ENCODE assay signal across 14 cellular contexts in genomic region chr11:12089041-12089440, GRCh38. TPM values are rescaled to one million over a fixed set of nuclear protein-coding genes. Genes with fewer than 3 reads are reported as not detected.
A peak's percentile ranks its signal among the peaks of the same experiment; 100 is the strongest.
DNase-seq lines count a peak whose midpoint lies in the region; ATAC-seq and TF ChIP-seq lines count a peak whose summit lies in the region.
"Had no signal": no experiment of that assay in that cellular context is flagged by ENCODE, and none has a peak within 500 bp of the region (broad histone marks: within the 10 kb centered on the region; RNA-seq: fewer than 3 reads in every experiment).

No MANE protein-coding gene starts in this region.

- peaks cover 72% of the 10 kb centered on the region for H3K4me1 Mint-ChIP-seq in activated CD8-positive, alpha-beta T cell treated with anti-CD3 and anti-CD28 coated beads, Interleukin-2, amount 10 ng/mL, durations not matched to agents 7 days and 5 days (ENCODE audit: low read depth)
- H3K4me1 Mint-ChIP-seq in activated CD8-positive, alpha-beta T cell treated with anti-CD3 and anti-CD28 coated beads for 36 hours (ENCODE audit: low read depth), result peaks cover 54% of the 10 kb centered on the region

- intact Hi-C loops in activated CD8-positive, alpha-beta T cell treated with anti-CD3 and anti-CD28 coated beads for 36 hours (cut with micrococcal nuclease), result no loop called here
- intact Hi-C loops in stomach (cut with DNase I; ENCODE audit: low total_unique reads), result no loop called here
- intact Hi-C loops in spleen (cut with DNase I; ENCODE audit: low total_unique reads), result no loop called here

- POLR2A ChIA-PET in activated CD8-positive, alpha-beta T cell treated with anti-CD3 and anti-CD28 coated beads, Interleukin-2, amount 10 ng/mL, durations not matched to agents 7 days and 5 days (lab: Charles Lee), result interaction anchor here (1.2 to 2.1 kb wide), 3 partner anchors 21 to 109 kb away, joined by 3 to 8 read pairs (median 4); partner anchors contain the start of gene MICAL2
- POLR2A ChIA-PET in activated CD8-positive, alpha-beta T cell treated with anti-CD3 and anti-CD28 coated beads for 36 hours (lab: Charles Lee), result interaction anchor here (1.1 to 2.7 kb wide), 2 partner anchors 21 to 22 kb away, joined by 5 to 10 read pairs; partner anchors contain the start of gene MICAL2

- peaks cover 5% of the 10 kb centered on the region for H3K36me3 Mint-ChIP-seq in activated CD8-positive, alpha-beta T cell treated with anti-CD3 and anti-CD28 coated beads, Interleukin-2, amount 10 ng/mL, durations not matched to agents 7 days and 5 days (ENCODE audit: low read depth)
- H3K36me3 Mint-ChIP-seq in activated CD8-positive, alpha-beta T cell treated with anti-CD3 and anti-CD28 coated beads for 36 hours (ENCODE audit: low read depth), result no peaks in the 10 kb centered on the region

- TF ChIP-seq POLR2A in gastroesophageal sphincter (IDR thresholded peaks at IDR 0.05) (no peak), stomach (IDR thresholded peaks at IDR 0.05) (no peak), spleen (IDR thresholded peaks at IDR 0.05) (no peak)

- DNase-seq in activated CD8-positive, alpha-beta T cell treated with anti-CD3 and anti-CD28 coated beads, Interleukin-2, amount 10 ng/mL, durations not matched to agents 7 days and 5 days, result no peak
- no peak for DNase-seq in activated CD8-positive, alpha-beta T cell treated with anti-CD3 and anti-CD28 coated beads for 36 hours
- DNase-seq in RWPE2 (ENCODE audit: low spot score), result no peak
- no peak for DNase-seq in stomach
- no peak for DNase-seq in midbrain (lab: John Stamatoyannopoulos, UW)
- no peak for DNase-seq in activated naive CD4-positive, alpha-beta T cell treated with anti-CD3 and anti-CD28 coated beads, Interleukin-2, amount 50 U/mL, for 16 hours
- DNase-seq in spleen, result no peak
- DNase-seq: activated CD4-positive, alpha-beta T cell treated with anti-CD3 and anti-CD28 coated beads for 36 hours; caudate nucleus; Karpas-422; NCI-H1694; NCI-H526 treated with DMSO at 0.1 percent for 48 hours; nephron progenitor cell had no signal

- H3K36me3 ChIP-seq in RWPE2 (ENCODE audit: low read depth) (no peaks in the 10 kb centered on the region), gastroesophageal sphincter (no peaks in the 10 kb centered on the region), stomach (no peaks in the 10 kb centered on the region), spleen (no peaks in the 10 kb centered on the region)

- H3K27me3 Mint-ChIP-seq in activated CD8-positive, alpha-beta T cell treated with anti-CD3 and anti-CD28 coated beads, Interleukin-2, amount 10 ng/mL, durations not matched to agents 7 days and 5 days (ENCODE audit: low read depth), result peaks cover 2% of the 10 kb centered on the region
- no peaks in the 10 kb centered on the region for H3K27me3 Mint-ChIP-seq in activated CD8-positive, alpha-beta T cell treated with anti-CD3 and anti-CD28 coated beads for 36 hours
- H3K27me3 Mint-ChIP-seq: activated CD4-positive, alpha-beta T cell treated with anti-CD3 and anti-CD28 coated beads for 36 hours had no signal

- H3K9me3 ChIP-seq in RWPE2 (ENCODE audit: severe bottlenecking) (peaks cover 4% of the 10 kb centered on the region), gastroesophageal sphincter (no peaks in the 10 kb centered on the region), stomach (no peaks in the 10 kb centered on the region), spleen (peaks cover 0 to 4% (median 0%) of the 10 kb centered on the region in 8 donors)

- peak overlapping the region; percentile 84 for H3K27ac Mint-ChIP-seq in activated CD8-positive, alpha-beta T cell treated with anti-CD3 and anti-CD28 coated beads, Interleukin-2, amount 10 ng/mL, durations not matched to agents 7 days and 5 days
- no peak overlapping the region for H3K27ac Mint-ChIP-seq in activated CD8-positive, alpha-beta T cell treated with anti-CD3 and anti-CD28 coated beads for 36 hours
- H3K27ac Mint-ChIP-seq: activated CD4-positive, alpha-beta T cell treated with anti-CD3 and anti-CD28 coated beads for 36 hours had no signal

- CTCF ChIA-PET in activated CD8-positive, alpha-beta T cell treated with anti-CD3 and anti-CD28 coated beads, Interleukin-2, amount 10 ng/mL, durations not matched to agents 7 days and 5 days (lab: Charles Lee), result interaction anchor here (1.0 to 8.0 kb wide), 8 partner anchors 9 to 154 kb away, joined by 3 to 96 read pairs (median 4); partner anchors contain the start of gene MICAL2
- CTCF ChIA-PET in activated CD8-positive, alpha-beta T cell treated with anti-CD3 and anti-CD28 coated beads for 36 hours (lab: Charles Lee), result interaction anchor here (1.2 to 6.0 kb wide), 7 partner anchors 45 to 196 kb away, joined by 3 to 30 read pairs (median 4); no protein-coding TSS in a partner anchor

- 88 to 92% methylated on average over 4 of the region's 4 CpGs for WGBS in gastroesophageal sphincter (ENCODE audit: low coverage in 1 of 2), 2 donors
- 88 to 97% (median 94%) methylated on average over 4 of the region's 4 CpGs for WGBS in stomach, 5 donors
- 79 to 88% (median 85%) methylated on average over 4 of the region's 4 CpGs for WGBS in spleen, 5 donors

- no peak overlapping the region for H3K4me3 Mint-ChIP-seq in activated CD8-positive, alpha-beta T cell treated with anti-CD3 and anti-CD28 coated beads, Interleukin-2, amount 10 ng/mL, durations not matched to agents 7 days and 5 days
- H3K4me3 Mint-ChIP-seq in activated CD8-positive, alpha-beta T cell treated with anti-CD3 and anti-CD28 coated beads for 36 hours, result no peak overlapping the region
- H3K4me3 Mint-ChIP-seq: activated CD4-positive, alpha-beta T cell treated with anti-CD3 and anti-CD28 coated beads for 36 hours; nephron progenitor cell had no signal

- ATAC-seq in activated CD8-positive, alpha-beta T cell treated with anti-CD3 and anti-CD28 coated beads, Interleukin-2, amount 10 ng/mL, durations not matched to agents 7 days and 5 days, result no peak
- ATAC-seq in activated CD8-positive, alpha-beta T cell treated with anti-CD3 and anti-CD28 coated beads for 36 hours, result no peak
- ATAC-seq in RWPE2 (ENCODE audit: low read depth) (no peak), gastroesophageal sphincter (no peak)
- ATAC-seq: activated CD4-positive, alpha-beta T cell treated with anti-CD3 and anti-CD28 coated beads for 36 hours had no signal

- no peak for TF ChIP-seq CTCF in activated CD8-positive, alpha-beta T cell treated with anti-CD3 and anti-CD28 coated beads for 36 hours (IDR thresholded peaks at IDR 0.05)
- no peak for TF ChIP-seq CTCF in RWPE2 (IDR thresholded peaks at IDR 0.05; ENCODE audit: poor library complexity, severe bottlenecking)
- no peak for TF ChIP-seq CTCF in gastroesophageal sphincter (IDR thresholded peaks at IDR 0.05)
- TF ChIP-seq CTCF in stomach (IDR thresholded peaks at IDR 0.05), result no peak
- TF ChIP-seq CTCF in spleen (IDR thresholded peaks at IDR 0.05 in 8 of 11, conservative IDR thresholded peaks at IDR 0.05 in 3 of 11), result no peak

- TF ChIP-seq EP300 in gastroesophageal sphincter (IDR thresholded peaks at IDR 0.05) (no peak), stomach (IDR thresholded peaks at IDR 0.05) (no peak)

- no peaks in the 10 kb centered on the region for H3K9me3 Mint-ChIP-seq in activated CD8-positive, alpha-beta T cell treated with anti-CD3 and anti-CD28 coated beads, Interleukin-2, amount 10 ng/mL, durations not matched to agents 7 days and 5 days (ENCODE audit: insufficient read depth)
- H3K9me3 Mint-ChIP-seq in activated CD8-positive, alpha-beta T cell treated with anti-CD3 and anti-CD28 coated beads for 36 hours, result peaks cover 2% of the 10 kb centered on the region
- H3K9me3 Mint-ChIP-seq: nephron progenitor cell had no signal

- H3K4me3 ChIP-seq in RWPE2 (ENCODE audit: severe bottlenecking) (no peak overlapping the region), gastroesophageal sphincter (no peak overlapping the region), stomach (no peak overlapping the region), spleen (no peak overlapping the region)

- H3K27ac ChIP-seq in RWPE2 (ENCODE audit: poor library complexity, severe bottlenecking) (peak overlapping the region; percentile 99), gastroesophageal sphincter (peak overlapping the region in 3 of 4 donors; percentile 91 to 92 (median 91)), stomach (peak overlapping the region in 4 of 5 donors; percentile 75 to 92 (median 88)), spleen (peak overlapping the region in 2 of 8 donors; percentile 65 to 81)

- H3K27me3 ChIP-seq in RWPE2 (ENCODE audit: insufficient read depth, poor library complexity, severe bottlenecking) (no peaks in the 10 kb centered on the region), gastroesophageal sphincter (no peaks in the 10 kb centered on the region), stomach (no peaks in the 10 kb centered on the region), spleen (replicated peaks in 1 of 7) (no peaks in the 10 kb centered on the region)

- H3K4me1 ChIP-seq in RWPE2 (ENCODE audit: insufficient read depth, poor library complexity, severe bottlenecking) (peaks cover 64% of the 10 kb centered on the region), gastroesophageal sphincter (peaks cover 5 to 80% (median 45%) of the 10 kb centered on the region in 3 donors), stomach (peaks cover 46 to 79% (median 68%) of the 10 kb centered on the region in 4 donors), spleen (peaks cover 24 to 72% (median 58%) of the 10 kb centered on the region in 6 donors)

RNA-seq across cellular contexts. Expression of gene MICAL2, which starts 21.3 kb away (rescaled TPM):
- 10 to 100 TPM; 34.9 to 37.5 TPM for total RNA-seq in activated CD8-positive, alpha-beta T cell treated with anti-CD3 and anti-CD28 coated beads, Interleukin-2, amount 10 ng/mL, durations not matched to agents 7 days and 5 days
- 100 to 1,000 TPM in 1 of 2 experiments, 10 to 100 TPM in 1; 99.8 to 105 TPM for total RNA-seq in activated CD8-positive, alpha-beta T cell treated with anti-CD3 and anti-CD28 coated beads for 36 hours
- total RNA-seq in gastroesophageal sphincter (100 to 1,000 TPM; 196 to 550 (median 237) TPM), stomach (100 to 1,000 TPM in 2 of 5 donors, 10 to 100 TPM in 3; 82.6 to 165 (median 86.1) TPM), spleen (10 to 100 TPM; 18.6 to 50.8 (median 36.4) TPM)
- polyA plus RNA-seq in stomach (10 to 100 TPM; 11.2 to 31.4 (median 13.3) TPM), spleen (1 to 10 TPM; 1.9 to 4.6 (median 2.2) TPM)
